Comparison of ENCODE assay signal across 23 cellular contexts in the genomic region with DNA sequence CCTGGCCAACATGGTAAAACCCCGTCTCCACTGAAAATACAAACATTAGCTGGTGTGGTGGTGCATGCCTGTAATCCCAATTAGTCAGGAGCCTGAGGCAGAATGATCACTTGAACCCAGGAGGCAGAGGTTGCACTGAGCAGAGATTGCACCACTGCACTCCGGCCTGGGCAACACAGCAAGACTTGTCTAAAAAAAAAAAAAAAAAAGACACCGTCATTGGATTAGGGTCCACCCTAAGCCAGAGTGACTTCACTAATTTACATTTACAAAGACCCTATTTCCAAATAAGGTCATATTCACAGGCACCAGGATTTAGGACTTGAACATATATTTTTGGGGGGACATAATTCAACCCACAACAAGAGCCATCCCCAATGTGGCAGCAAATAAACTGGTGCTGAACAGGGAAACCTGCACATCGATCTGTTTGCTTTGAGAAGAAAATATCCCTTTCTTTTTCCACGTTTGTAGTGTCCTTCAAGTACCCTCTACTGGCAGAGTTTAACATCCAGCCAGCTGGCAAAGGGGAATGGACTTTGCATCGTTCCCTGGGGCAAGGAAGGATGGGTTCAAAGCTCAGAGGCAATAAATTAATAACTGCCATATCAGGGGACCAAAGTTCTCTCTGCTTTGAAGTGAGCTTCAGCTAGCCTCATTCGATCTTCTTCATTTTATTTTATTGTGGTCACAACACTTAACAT. TPM values are rescaled to one million over a fixed set of nuclear protein-coding genes. Genes with fewer than 3 reads are reported as not detected.
A peak's percentile ranks its signal among the peaks of the same experiment; 100 is the strongest.
DNase-seq lines count a peak whose midpoint lies in the region; ATAC-seq, FAIRE-seq and TF ChIP-seq lines count a peak whose summit lies in the region.
"Had no signal": no experiment of that assay in that cellular context is flagged by ENCODE, and none has a peak within 500 bp of the region (broad histone marks: within the 10 kb centered on the region; RNA-seq: fewer than 3 reads in every experiment).

No MANE protein-coding gene starts in this region.

- H3K4me3 Mint-ChIP-seq in H9 (no peak overlapping the region), astrocyte (ENCODE audit: unreplicated experiment) (no peak overlapping the region), T-cell (no peak overlapping the region)
- H3K4me3 Mint-ChIP-seq: brain, nephron had no signal

- no peak for FAIRE-seq in astrocyte (lab: Jason Lieb, UNC)
- FAIRE-seq: keratinocyte, pancreas had no signal

- peaks cover 23 to 25% of the 10 kb centered on the region in 2 experiments for H3K4me1 Mint-ChIP-seq in H9
- H3K4me1 Mint-ChIP-seq in astrocyte (ENCODE audit: low read depth, unreplicated experiment), result peaks cover 2% of the 10 kb centered on the region
- H3K4me1 Mint-ChIP-seq in T-cell, result peaks cover 12 to 15% (median 15%) of the 10 kb centered on the region in 3 donors

- no peak overlapping the region for H2AK5ac ChIP-seq in H9 (ENCODE audit: insufficient read length, low read length)

- H3K27ac ChIP-seq in H9 (ENCODE audit: insufficient read length, low read depth, low read length), result no peak overlapping the region
- no peak overlapping the region for H3K27ac ChIP-seq in astrocyte (ENCODE audit: low read depth, low read length)
- H3K27ac ChIP-seq in right lobe of liver, result peak overlapping the region in 2 of 3 donors; percentile 66 to 89
- H3K27ac ChIP-seq: C4-2B, epithelial cell of prostate, lower lobe of right lung, pancreas, spleen, tibial artery had no signal

- no peak overlapping the region for H4K91ac ChIP-seq in H9 (ENCODE audit: insufficient read length, low read depth, low read length)

- no peaks in the 10 kb centered on the region for H3K36me3 ChIP-seq in astrocyte (ENCODE audit: insufficient read depth, low read length)
- H3K36me3 ChIP-seq in right lobe of liver, result no peaks in the 10 kb centered on the region
- H3K36me3 ChIP-seq: lower lobe of right lung, pancreas, spleen, tibial artery had no signal

- TF ChIP-seq POLR2A in right lobe of liver (IDR thresholded peaks at IDR 0.05), result no peak

- CTCF ChIA-PET in T-cell (lab: Charles Lee), result no interaction called here

- H3K18ac ChIP-seq in H9 (ENCODE audit: insufficient read length, low read depth, low read length), result no peak overlapping the region

- H3K4me3 ChIP-seq in astrocyte (ENCODE audit: insufficient read depth, low read depth, low read length), result no peak overlapping the region
- peak overlapping the region in 1 of 3 donors; percentile 5 for H3K4me3 ChIP-seq in right lobe of liver
- H3K4me3 ChIP-seq: lower lobe of right lung, pancreas, spleen, tibial artery had no signal

- no peak overlapping the region for H3K23ac ChIP-seq in H9 (ENCODE audit: insufficient read length, low read depth, low read length)

- H3K56ac ChIP-seq in H9 (ENCODE audit: insufficient read length, low read depth, low read length), result no peak overlapping the region

- H3K9me3 ChIP-seq in H9 (ENCODE audit: control insufficient read depth, low read depth, low read length) (no peaks in the 10 kb centered on the region), astrocyte (ENCODE audit: insufficient read depth, low read depth, low read length) (no peaks in the 10 kb centered on the region), right lobe of liver (no peaks in the 10 kb centered on the region)
- H3K9me3 ChIP-seq: lower lobe of right lung, pancreas, spleen, tibial artery had no signal

- peaks cover 5% of the 10 kb centered on the region for H3K23me2 ChIP-seq in H9 (ENCODE audit: insufficient read length, low read depth, low read length, poor library complexity, severe bottlenecking)

- ATAC-seq in right lobe of liver (peak; percentile 37 to 65 (median 44)), T-cell (replicated peaks in 1 of 4) (no peak)
- ATAC-seq: lower lobe of right lung, pancreas had no signal

- peak; percentile 8 for DNase-seq in COLO668 (lab: John Stamatoyannopoulos, UW; ENCODE audit: unreplicated experiment)
- no peak for DNase-seq in H9
- DNase-seq in astrocyte (ENCODE audit: low read depth), result no peak
- DNase-seq in right lobe of liver, result peak; percentile 39 to 81 (median 72)
- DNase-seq in T-cell, result no peak
- DNase-seq in activated CD8-positive, alpha-beta memory T cell treated with anti-CD3 and anti-CD28 coated beads, Interleukin-2, amount 50 U/mL, for 4 hours, result no peak
- no peak for DNase-seq in 8988T
- DNase-seq: activated CD4-positive, alpha-beta T cell treated with anti-CD3 and anti-CD28 coated beads, Interleukin-2, amount 50 U/mL, for 1 hour; activated naive CD4-positive, alpha-beta T cell treated with Interleukin-2 at 50 U/mL for 16 hours; lower lobe of right lung; NCI-H1092 treated with DMSO at 0.1 percent for 48 hours; NCI-H1930; NCI-H345; NCI-H774; pancreas; spleen; T-helper 9 cell; tibial artery had no signal

- TF ChIP-seq CTCF in H9 (conservative IDR thresholded peaks at IDR 0.05), result no peak
- no peak for TF ChIP-seq CTCF in astrocyte (IDR thresholded peaks at IDR 0.05; ENCODE audit: insufficient read depth, low read depth, low read length)
- TF ChIP-seq CTCF in right lobe of liver (IDR thresholded peaks at IDR 0.05), result peak in 1 of 4 donors; percentile 10

- H2AFZ ChIP-seq in H9 (ENCODE audit: low read length), result no peak overlapping the region
- no peak overlapping the region for H2AFZ ChIP-seq in astrocyte (ENCODE audit: low read depth, low read length)

- H4K20me1 ChIP-seq in H9 (ENCODE audit: control insufficient read depth, insufficient read depth, insufficient read length), result no peaks in the 10 kb centered on the region
- peaks cover 8% of the 10 kb centered on the region for H4K20me1 ChIP-seq in astrocyte (ENCODE audit: insufficient read depth, low read length)

- H2BK5ac ChIP-seq in H9 (ENCODE audit: insufficient read length, low read length), result no peak overlapping the region

- H3T11ph ChIP-seq in H9 (ENCODE audit: low read length), result no peak overlapping the region

- H3K79me2 ChIP-seq in H9 (ENCODE audit: insufficient read depth, low read length) (peaks cover 10% of the 10 kb centered on the region; the same call in 1 of the 2 replicates), astrocyte (ENCODE audit: insufficient read depth, low read length) (peaks cover 12% of the 10 kb centered on the region)

- H3K27me3 ChIP-seq in H9 (ENCODE audit: insufficient read depth, low read length) (peaks cover 3% of the 10 kb centered on the region; the same call in 1 of the 2 replicates), astrocyte (ENCODE audit: insufficient read depth, low read length) (no peaks in the 10 kb centered on the region), right lobe of liver (no peaks in the 10 kb centered on the region)
- H3K27me3 ChIP-seq: pancreas, spleen, tibial artery had no signal

- no peak overlapping the region for H2BK120ac ChIP-seq in H9 (ENCODE audit: low read depth, low read length, poor library complexity, severe bottlenecking)

- H3K4me1 ChIP-seq in H9 (ENCODE audit: insufficient read depth, low read length), result no peaks in the 10 kb centered on the region; the same call in 1 of the 2 replicates
- peaks cover 4% of the 10 kb centered on the region for H3K4me1 ChIP-seq in astrocyte (ENCODE audit: insufficient read depth, low read length)
- peaks cover 0 to 46% (median 8%) of the 10 kb centered on the region in 4 donors for H3K4me1 ChIP-seq in right lobe of liver

- H2BK12ac ChIP-seq in H9 (ENCODE audit: insufficient read length, low read depth, low read length), result no peak overlapping the region

- no peak overlapping the region for H4K5ac ChIP-seq in H9 (ENCODE audit: insufficient read length, low read depth, low read length)

- H3K14ac ChIP-seq in H9 (ENCODE audit: insufficient read depth, low read length), result no peak overlapping the region

- H4K8ac ChIP-seq in H9 (replicated peaks; ENCODE audit: insufficient read length, low read depth, low read length), result no peak overlapping the region

- POLR2A ChIA-PET in T-cell (lab: Charles Lee), result interaction anchor here in 1 of 2 donors (0.7 kb wide), 1 partner anchor 1592 kb away, joined by 3 read pairs; no protein-coding TSS in a partner anchor

- no peak overlapping the region for H3K4ac ChIP-seq in H9 (ENCODE audit: low read depth, low read length)

- no CpG with 5 or more reads among the region's 7 CpGs for WGBS in H9 (ENCODE audit: extremely low coverage, insufficient read length, low lambda C conversion rate)
- WGBS in right lobe of liver (ENCODE audit: insufficient coverage, low coverage, low lambda C conversion rate, missing lambda C conversion rate), result 29% methylated on average over 6 of the region's 7 CpGs

- no peak overlapping the region for H2BK15ac ChIP-seq in H9 (ENCODE audit: low read depth, low read length)

- H3K79me1 ChIP-seq in H9 (ENCODE audit: insufficient read depth, low read depth, low read length, poor library complexity, severe bottlenecking), result no peaks in the 10 kb centered on the region

- intact Hi-C loops in right lobe of liver (cut with DNase I), result no loop called here

- H3K4me2 ChIP-seq in H9 (ENCODE audit: insufficient read depth, insufficient read length, low read length) (no peak overlapping the region), astrocyte (ENCODE audit: low read length) (no peak overlapping the region)

- H3K36me3 Mint-ChIP-seq in H9 (ENCODE audit: insufficient read depth in 1 of 3, low read depth in 3 of 3) (no peaks in the 10 kb centered on the region), astrocyte (ENCODE audit: low read depth, unreplicated experiment) (no peaks in the 10 kb centered on the region), T-cell (no peaks in the 10 kb centered on the region)
- H3K36me3 Mint-ChIP-seq: brain had no signal

- H3K27ac Mint-ChIP-seq in H9, result peak overlapping the region; percentile 58 to 86 (median 63); a peak in 3 of 7 replicates
- peak overlapping the region; percentile 66 for H3K27ac Mint-ChIP-seq in astrocyte (ENCODE audit: unreplicated experiment)
- H3K27ac Mint-ChIP-seq in T-cell, result no peak overlapping the region
- H3K27ac Mint-ChIP-seq: brain had no signal

- no peaks in the 10 kb centered on the region for H3K27me3 Mint-ChIP-seq in H9 (ENCODE audit: low read depth)
- no peaks in the 10 kb centered on the region for H3K27me3 Mint-ChIP-seq in astrocyte (ENCODE audit: low read depth, unreplicated experiment)
- peaks cover 4 to 6% of the 10 kb centered on the region in 2 donors for H3K27me3 Mint-ChIP-seq in T-cell

- no peak overlapping the region for H3K9ac ChIP-seq in H9 (ENCODE audit: extremely low read depth, insufficient read length, low read length)
- H3K9ac ChIP-seq in astrocyte (ENCODE audit: low read length), result no peak overlapping the region

- H2BK20ac ChIP-seq in H9 (ENCODE audit: low read depth, low read length, poor library complexity, severe bottlenecking), result no peak overlapping the region

- H3K9me3 Mint-ChIP-seq in H9 (no peaks in the 10 kb centered on the region; a peak in 1 of 5 replicates), astrocyte (ENCODE audit: unreplicated experiment) (no peaks in the 10 kb centered on the region), T-cell (no peaks in the 10 kb centered on the region)
- H3K9me3 Mint-ChIP-seq: nephron had no signal

RNA-seq across cellular contexts. Expression of gene DNAJC25, which starts 3.7 kb away (rescaled TPM):
- total RNA-seq in H9 (2021) (7.6 and 8.4 TPM in 2 replicates), astrocyte (11.6 and 12.2 TPM in 2 replicates), right lobe of liver (10 to 100 TPM; 12.2 to 32.8 (median 18.2) TPM), T-cell (1 to 10 TPM; 2.8 to 5.1 (median 3.6) TPM)

RNA-seq across cellular contexts. Expression of gene PTGR1, which starts 28.0 kb away (rescaled TPM):
- 43.5 and 45.2 TPM in 2 replicates for total RNA-seq in H9 (2021)
- 36.9 and 43.5 TPM in 2 replicates for total RNA-seq in astrocyte
- total RNA-seq in right lobe of liver, result 1,000 to 10,000 TPM in 1 of 6 experiments, 100 to 1,000 TPM in 5; 477 to 1,242 (median 773) TPM
- total RNA-seq in T-cell, result 1 to 10 TPM in 1 of 5 donors, under 1 TPM in 2, not detected in 2; 0.30 to 1.9 (median 0.38) TPM

RNA-seq across cellular contexts. Expression of gene GNG10, which starts 34.0 kb away (rescaled TPM):
- total RNA-seq in H9 (2021) (31.0 and 33.4 TPM in 2 replicates), astrocyte (29.4 and 29.6 TPM in 2 replicates), right lobe of liver (10 to 100 TPM in 3 of 6 experiments, 1 to 10 TPM in 3; 8.1 to 23.8 (median 14.0) TPM), T-cell (10 to 100 TPM in 2 of 5 donors, 1 to 10 TPM in 3; 6.1 to 11.7 (median 7.7) TPM)

Comparison
In these comparisons a context has a peak if more than half of its experiments do, and no peak if none do; other contexts are left out.
1. DNase-seq: peak in COLO668 (single experiment) and right lobe of liver (3 of 3); none in H9 (single experiment), astrocyte (single experiment), T-cell (0 of 34), activated CD8-positive, alpha-beta memory T cell treated with anti-CD3 and anti-CD28 coated beads, Interleukin-2, amount 50 U/mL, for 4 hours (single experiment) and 8988T (single experiment).
2. H3K27ac ChIP-seq: peak in right lobe of liver (2 of 3); none in H9 (single experiment) and astrocyte (single experiment).
3. H3K27ac Mint-ChIP-seq: peak in H9 (3 of 3) and astrocyte (single experiment); none in T-cell (0 of 2).
4. ATAC-seq: peak in right lobe of liver (4 of 4); none in T-cell (0 of 4).
5. RNA of gene PTGR1, which starts 28.0 kb away (total RNA-seq): 477 to 1,242 TPM in right lobe of liver, 43.5 to 45.2 TPM in H9 and 36.9 to 43.5 TPM in astrocyte; 0.30 to 1.9 TPM in T-cell; every median in the first group is over 10 times any median in the second.